In the genomic region with DNA sequence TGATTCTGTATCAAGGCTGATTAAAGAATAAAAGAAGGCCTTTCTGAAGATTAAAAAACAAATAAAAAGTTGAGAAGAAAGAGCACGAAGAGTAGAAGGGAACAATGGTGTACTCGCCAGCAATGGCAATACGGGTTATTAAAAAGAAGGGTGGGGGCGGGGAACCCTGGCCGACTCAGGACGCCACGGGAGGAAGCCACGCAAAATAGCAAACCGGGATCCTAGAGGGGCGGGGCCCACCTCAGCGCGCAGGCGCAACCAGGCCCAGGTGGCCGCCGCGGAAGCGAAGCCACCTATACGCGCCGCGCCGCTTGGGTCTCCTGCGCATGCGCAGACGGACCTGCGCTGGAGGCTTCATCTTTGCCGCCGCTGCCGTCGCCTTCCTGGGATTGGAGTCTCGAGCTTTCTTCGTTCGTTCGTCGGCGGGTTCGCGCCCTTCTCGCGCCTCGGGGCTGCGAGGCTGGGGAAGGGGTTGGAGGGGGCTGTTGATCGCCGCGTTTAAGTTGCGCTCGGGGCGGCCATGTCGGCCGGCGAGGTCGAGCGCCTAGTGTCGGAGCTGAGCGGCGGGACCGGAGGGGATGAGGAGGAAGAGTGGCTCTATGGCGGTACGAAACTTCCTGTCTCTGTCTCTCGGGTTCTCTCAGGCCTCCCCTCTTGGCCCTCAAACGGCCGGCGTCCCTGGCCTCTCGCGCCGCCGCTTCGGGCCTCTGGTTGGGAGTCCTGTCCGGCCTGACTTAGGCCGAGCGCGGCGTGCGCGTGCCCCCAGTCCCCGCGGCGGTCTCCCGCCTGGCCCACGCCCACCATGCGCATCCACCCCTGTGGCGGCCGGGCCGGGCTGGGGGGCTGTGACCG, we compare ENCODE assay signal across 1 cellular context.
A peak's percentile ranks its signal among the peaks of the same experiment; 100 is the strongest.
TF ChIP-seq lines count a peak whose summit lies in the region.

A gene with protein sequence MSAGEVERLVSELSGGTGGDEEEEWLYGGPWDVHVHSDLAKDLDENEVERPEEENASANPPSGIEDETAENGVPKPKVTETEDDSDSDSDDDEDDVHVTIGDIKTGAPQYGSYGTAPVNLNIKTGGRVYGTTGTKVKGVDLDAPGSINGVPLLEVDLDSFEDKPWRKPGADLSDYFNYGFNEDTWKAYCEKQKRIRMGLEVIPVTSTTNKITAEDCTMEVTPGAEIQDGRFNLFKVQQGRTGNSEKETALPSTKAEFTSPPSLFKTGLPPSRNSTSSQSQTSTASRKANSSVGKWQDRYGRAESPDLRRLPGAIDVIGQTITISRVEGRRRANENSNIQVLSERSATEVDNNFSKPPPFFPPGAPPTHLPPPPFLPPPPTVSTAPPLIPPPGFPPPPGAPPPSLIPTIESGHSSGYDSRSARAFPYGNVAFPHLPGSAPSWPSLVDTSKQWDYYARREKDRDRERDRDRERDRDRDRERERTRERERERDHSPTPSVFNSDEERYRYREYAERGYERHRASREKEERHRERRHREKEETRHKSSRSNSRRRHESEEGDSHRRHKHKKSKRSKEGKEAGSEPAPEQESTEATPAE (plus strand): TSS at position 323 of the 852 bp plus-strand sequence. CDS start 198 bp downstream, at position 521.

TF ChIP-seq in Ishikawa, 13 proteins besides CTCF, POLR2A, EP300 and RAD21 (continued from another document):
- TF ChIP-seq, protein P1, sequence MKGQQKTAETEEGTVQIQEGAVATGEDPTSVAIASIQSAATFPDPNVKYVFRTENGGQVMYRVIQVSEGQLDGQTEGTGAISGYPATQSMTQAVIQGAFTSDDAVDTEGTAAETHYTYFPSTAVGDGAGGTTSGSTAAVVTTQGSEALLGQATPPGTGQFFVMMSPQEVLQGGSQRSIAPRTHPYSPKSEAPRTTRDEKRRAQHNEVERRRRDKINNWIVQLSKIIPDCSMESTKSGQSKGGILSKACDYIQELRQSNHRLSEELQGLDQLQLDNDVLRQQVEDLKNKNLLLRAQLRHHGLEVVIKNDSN (IDR thresholded peaks at IDR 0.05) = 0 out of 2 replicates have a peak, but pooled peaks have one; percentile 21
